9 cellular contexts compared by ENCODE assay signal in the genomic region with DNA sequence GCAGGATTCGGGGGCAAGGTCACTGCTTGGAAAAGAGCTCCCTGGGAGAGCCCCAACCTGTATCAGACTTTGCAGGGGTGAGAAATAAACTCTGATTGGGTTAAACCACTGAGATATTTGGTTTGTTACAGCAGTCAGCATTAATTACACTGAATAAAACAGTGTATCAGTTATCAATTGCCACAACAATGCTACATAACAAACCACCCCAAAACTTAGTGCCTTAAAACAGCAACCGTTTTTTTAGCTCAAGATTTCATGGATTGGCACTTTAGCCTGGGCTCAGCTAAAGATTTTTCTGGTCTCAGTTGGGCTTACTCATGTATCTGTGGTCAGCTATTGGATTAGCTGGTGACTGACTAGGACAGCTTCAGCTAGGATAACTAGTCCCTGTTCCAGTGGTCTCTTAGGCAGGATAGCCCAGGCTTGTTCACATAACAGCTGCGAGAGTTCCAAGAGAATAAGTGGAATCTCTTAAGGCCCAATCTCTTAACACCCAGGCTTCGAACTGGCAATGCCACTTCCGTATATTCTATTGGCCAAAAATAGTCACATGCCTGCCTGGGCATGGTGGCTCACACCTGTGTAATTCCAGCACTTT. TPM values are rescaled to one million over a fixed set of nuclear protein-coding genes. Genes with fewer than 3 reads are reported as not detected.
DNase-seq lines count a peak whose midpoint lies in the region; ATAC-seq and TF ChIP-seq lines count a peak whose summit lies in the region.
"Not testable (repeated sequence)": the region's sequence is repeated elsewhere in the genome, so short reads cannot be mapped to it uniquely, and the experiment has no call there.
"Had no signal": no experiment of that assay in that cellular context is flagged by ENCODE, and none has a peak within 500 bp of the region (broad histone marks: within the 10 kb centered on the region; RNA-seq: fewer than 3 reads in every experiment).

No MANE protein-coding gene starts in this region.

- not testable (repeated sequence) for H3K9me3 ChIP-seq in heart right ventricle, gastrocnemius medialis

- H3K27ac Mint-ChIP-seq in endothelial cell (ENCODE audit: unreplicated experiment): peak overlapping the region; percentile 83

- not testable (repeated sequence) for H3K4me3 ChIP-seq in heart right ventricle, gastrocnemius medialis

- H3K27me3 ChIP-seq in heart right ventricle, gastrocnemius medialis: not testable (repeated sequence)

- H3K27ac ChIP-seq in heart right ventricle (peak overlapping the region in 8 of 10 donors; percentile 31 to 73 (median 46)), gastrocnemius medialis (peak overlapping the region in 3 of 4 donors; percentile 15 to 82 (median 77))

- 66 to 76% methylated on average over 5 of the region's 5 CpGs for WGBS in heart right ventricle, 2 donors

- in situ Hi-C loops in gastrocnemius medialis (cut with MboI; ENCODE audit: low sequenced_read_pairs in 4 of 4): not testable (repeated sequence)

- not testable (repeated sequence) for ATAC-seq in heart right ventricle, gastrocnemius medialis

- intact Hi-C loops in heart right ventricle (cut with DNase I); gastrocnemius medialis (cut with DNase I; ENCODE audit: low total_unique reads): not testable (repeated sequence)

- TF ChIP-seq POLR2A in gastrocnemius medialis (IDR thresholded peaks at IDR 0.05): not testable (repeated sequence)

- H3K27me3 Mint-ChIP-seq in endothelial cell (ENCODE audit: unreplicated experiment): not testable (repeated sequence)

- H3K4me1 Mint-ChIP-seq in endothelial cell (ENCODE audit: unreplicated experiment): not testable (repeated sequence)

- not testable (repeated sequence) for H3K36me3 ChIP-seq in heart right ventricle, gastrocnemius medialis

- peaks cover 6 to 38% (median 13%) of the 10 kb centered on the region in 9 donors for H3K4me1 ChIP-seq in heart right ventricle
- H3K4me1 ChIP-seq in gastrocnemius medialis: not testable (repeated sequence)

- TF ChIP-seq CTCF in endothelial cell (IDR thresholded peaks at IDR 0.05; ENCODE audit: unreplicated experiment); heart right ventricle (IDR thresholded peaks at IDR 0.05); gastrocnemius medialis (IDR thresholded peaks at IDR 0.05 in 4 of 5, conservative IDR thresholded peaks at IDR 0.05 in 1 of 5): not testable (repeated sequence)

- peak; percentile 67 for DNase-seq in LHCN-M2 (ENCODE audit: low read depth)
- not testable (repeated sequence) for DNase-seq in endothelial cell (ENCODE audit: low spot score); heart right ventricle; gastrocnemius medialis
- DNase-seq in myocyte (ENCODE audit: low read depth): peak; percentile 46

- not testable (repeated sequence) for H3K36me3 Mint-ChIP-seq in endothelial cell (ENCODE audit: low read depth, unreplicated experiment)

- H3K9me3 Mint-ChIP-seq in endothelial cell (ENCODE audit: unreplicated experiment): not testable (repeated sequence)

- not testable (repeated sequence) for H3K4me3 Mint-ChIP-seq in endothelial cell (ENCODE audit: unreplicated experiment)

RNA-seq across cellular contexts. Expression of a gene that starts 7.5 kb away (rescaled TPM):
- total RNA-seq in LHCN-M2 (2014; rRNA removed) (170 and 280 TPM in 2 replicates), endothelial cell (ENCODE audit: unreplicated experiment) (736 TPM), heart right ventricle (100 to 1,000 TPM; 146 to 290 (median 204) TPM), myocyte (210 and 293 TPM in 2 replicates), gastrocnemius medialis (100 to 1,000 TPM in 1 of 4 donors, 10 to 100 TPM in 3; 39.5 to 104 (median 45.3) TPM)
- 83.0 TPM for polyA plus RNA-seq in LHCN-M2 (2012)
- 100 to 1,000 TPM in 1 of 2 donors, 10 to 100 TPM in 1; 64.2 to 398 TPM for polyA plus RNA-seq in heart right ventricle
- 66.0 TPM for polyA plus RNA-seq in myocyte (2012)

RNA-seq across cellular contexts. Expression of a gene that starts 33.7 kb away (rescaled TPM):
- total RNA-seq in LHCN-M2 (2014; rRNA removed): 61.4 and 87.7 TPM in 2 replicates
- 121 TPM for polyA plus RNA-seq in LHCN-M2 (2012)
- 35.4 TPM for total RNA-seq in endothelial cell (ENCODE audit: unreplicated experiment)
- total RNA-seq in heart right ventricle: 10 to 100 TPM; 21.5 to 73.9 (median 45.3) TPM
- polyA plus RNA-seq in heart right ventricle: 100 to 1,000 TPM; 122 to 134 TPM
- total RNA-seq in myocyte: 223 and 238 TPM in 2 replicates
- 257 TPM for polyA plus RNA-seq in myocyte (2012)
- 100 to 1,000 TPM; 144 to 184 (median 157) TPM for total RNA-seq in gastrocnemius medialis

RNA-seq across cellular contexts. Expression of a gene that starts 49.1 kb away (rescaled TPM):
- total RNA-seq in LHCN-M2 (2014; rRNA removed): 0.06 TPM in 2 replicates
- 0.29 TPM for polyA plus RNA-seq in LHCN-M2 (2012)
- total RNA-seq in endothelial cell (ENCODE audit: unreplicated experiment): 2.8 TPM
- 10 to 100 TPM; 15.2 to 31.7 (median 19.3) TPM for total RNA-seq in heart right ventricle
- 10 to 100 TPM in 1 of 2 donors, 1 to 10 TPM in 1; 7.9 to 14.0 TPM for polyA plus RNA-seq in heart right ventricle
- total RNA-seq in myocyte: 0.40 and 0.57 TPM in 2 replicates
- polyA plus RNA-seq in myocyte (2012): 0.61 TPM
- under 1 TPM; 0.15 to 0.33 (median 0.28) TPM for total RNA-seq in gastrocnemius medialis
- total RNA-seq: CD4-positive, CD25-positive, alpha-beta regulatory T cell had no signal
- polyA plus RNA-seq: CD14-positive monocyte; CD4-positive, alpha-beta memory T cell; CD8-positive, alpha-beta memory T cell had no signal
